In the genomic region with DNA sequence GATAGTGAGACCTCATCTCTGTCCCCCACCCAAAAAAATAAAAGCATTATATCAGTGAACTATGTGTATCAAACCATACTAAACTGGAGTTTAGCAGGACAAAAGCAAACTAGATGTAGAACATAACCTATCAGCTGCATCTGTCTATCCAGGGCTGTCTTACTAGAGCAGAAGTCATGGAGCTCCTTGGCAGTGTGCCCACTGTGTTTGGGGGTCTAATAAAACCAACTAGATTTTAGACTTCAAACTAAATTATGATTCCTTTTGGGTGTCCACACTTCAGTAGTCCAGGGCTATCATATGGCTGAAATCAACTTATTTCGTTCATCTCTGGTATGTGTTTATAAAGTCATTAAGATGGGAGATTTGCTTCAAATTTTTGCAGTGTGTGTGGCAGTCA, we compare ENCODE assay signal across 1 cellular context.
TF ChIP-seq lines count a peak whose summit lies in the region.

No MANE protein-coding gene starts in this region.

TF ChIP-seq in K562, 482 proteins besides CTCF, POLR2A, EP300 and RAD21:
- peak; percentile 60 for TF ChIP-seq NFIC (IDR thresholded peaks at IDR 0.05)
- no peak for TF ChIP-seq DMBX1 (CRISPR knock-in tag; IDR thresholded peaks at IDR 0.05; ENCODE audit: borderline replicate concordance)
- no peak for TF ChIP-seq ZNF354B (CRISPR knock-in tag; IDR thresholded peaks at IDR 0.05)
